Comparison of ENCODE assay signal across 20 cellular contexts in the genomic region with DNA sequence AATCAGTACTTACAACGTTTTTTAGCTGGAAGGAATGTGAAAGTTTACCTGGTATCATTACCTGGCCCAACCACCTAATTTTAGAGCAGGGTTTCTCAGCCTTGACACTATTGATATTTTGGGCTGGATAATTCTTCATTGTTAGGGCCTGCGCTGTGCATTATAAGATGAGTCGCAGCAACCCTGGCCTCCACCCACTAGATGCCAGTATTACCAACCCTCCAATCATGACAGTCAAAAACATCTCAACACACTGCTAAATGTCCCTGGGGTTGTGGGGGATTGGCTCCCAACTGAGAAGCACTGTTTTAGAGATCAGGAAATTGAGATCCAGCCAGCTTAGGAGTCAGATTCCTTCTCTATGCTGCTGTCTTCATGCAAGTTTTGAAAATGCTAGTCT.
"Had no signal": no experiment of that assay in that cellular context is flagged by ENCODE, and none has a peak within 500 bp of the region (broad histone marks: within the 10 kb centered on the region; RNA-seq: fewer than 3 reads in every experiment).

No MANE protein-coding gene starts in this region.

- H2AFZ ChIP-seq: PC-9 had no signal

- H3K4me3 ChIP-seq: cardiac muscle cell, PC-9 had no signal

- H3K36me3 ChIP-seq: brain microvascular endothelial cell, cardiac muscle cell had no signal

- H3K27me3 ChIP-seq: brain microvascular endothelial cell, cardiac muscle cell had no signal

- ATAC-seq: activated T-cell treated with anti-CD3 and anti-CD28 coated beads, Interleukin-2, amount 50 U/mL, for 4 hours; T-helper 17 cell had no signal

- H3K27ac ChIP-seq: brain microvascular endothelial cell, cardiac muscle cell, PC-9 had no signal

- H3K4me2 ChIP-seq: PC-9 had no signal

- DNase-seq: activated CD4-positive, alpha-beta memory T cell treated with anti-CD3 and anti-CD28 coated beads for 36 hours; activated CD4-positive, alpha-beta T cell treated with anti-CD3 and anti-CD28 coated beads, Interleukin-2, amount 10 ng/mL, durations not matched to agents 7 days and 5 days; activated CD4-positive, CD25-positive, alpha-beta regulatory T cell; activated CD8-positive, alpha-beta memory T cell treated with anti-CD3 and anti-CD28 coated beads for 24 hours; activated effector memory CD4-positive, alpha-beta T cell treated with anti-CD3 and anti-CD28 coated beads, Interleukin-2, amount 50 U/mL, for 16 hours; activated naive CD4-positive, alpha-beta T cell treated with anti-CD3 and anti-CD28 coated beads for 36 hours; activated T-cell treated with anti-CD3 and anti-CD28 coated beads, Interleukin-2, amount 50 U/mL, for 4 hours; brain microvascular endothelial cell; KG1; NCI-H1092; NCI-H1417; NCI-H1930; NCI-H2171 treated with DMSO at 0.1 percent for 48 hours; NCI-H226; NCI-H526; PC-9; SHP77 treated with DMSO at 0.1 percent for 48 hours; T-helper 17 cell; T-helper 9 cell had no signal
